Comparison of ENCODE assay signal across 1 cellular context in genomic region chr1:88946845-88947244, GRCh38.
TF ChIP-seq lines count a peak whose summit lies in the region.

No MANE protein-coding gene starts in this region.

TF ChIP-seq in SK-N-SH, 30 proteins besides CTCF, POLR2A, EP300 and RAD21 (continued from another document):
- no peak for TF ChIP-seq CHD2 (IDR thresholded peaks at IDR 0.05; ENCODE audit: low read length, partially characterized antibody)
- no peak for TF ChIP-seq ELF1 (IDR thresholded peaks at IDR 0.05)
- no peak for TF ChIP-seq REST (IDR thresholded peaks at IDR 0.05; ENCODE audit: low read depth, low read length)
- no peak for TF ChIP-seq RCOR1 (IDR thresholded peaks at IDR 0.05; ENCODE audit: low read length)
- no peak for TF ChIP-seq JUND (IDR thresholded peaks at IDR 0.05)
TF ChIP-seq in SK-N-SH: peak in this region for 0.
